In the genomic region with DNA sequence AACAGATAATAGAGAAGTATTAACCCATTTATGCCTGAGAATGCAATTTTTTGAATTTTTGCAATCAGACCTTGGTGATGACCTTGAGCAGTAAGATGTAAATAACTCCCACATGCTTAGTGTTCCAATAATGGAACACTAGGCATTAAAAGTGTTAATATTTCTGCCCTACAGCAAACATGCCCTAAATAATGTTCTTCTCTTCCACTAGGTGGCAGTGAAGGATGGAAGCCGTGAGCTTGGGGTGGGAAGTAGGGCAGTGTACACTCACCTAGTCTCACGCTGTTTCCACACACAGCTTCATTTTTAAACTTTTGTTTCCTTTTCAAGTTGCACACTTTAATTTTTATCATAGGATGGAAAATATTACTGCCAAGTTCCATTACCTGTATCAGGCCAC, we compare ENCODE assay signal across 12 cellular contexts.
DNase-seq lines count a peak whose midpoint lies in the region; ATAC-seq and TF ChIP-seq lines count a peak whose summit lies in the region.
"Had no signal": no experiment of that assay in that cellular context is flagged by ENCODE, and none has a peak within 500 bp of the region (broad histone marks: within the 10 kb centered on the region; RNA-seq: fewer than 3 reads in every experiment).

No MANE protein-coding gene starts in this region.

- H3K4me3 Mint-ChIP-seq in CD8-positive, alpha-beta memory T cell = no peak overlapping the region
- no peak overlapping the region for H3K4me3 Mint-ChIP-seq in stimulated activated effector memory CD8-positive, alpha-beta T cell treated with anti-CD3 and anti-CD28 coated beads, Interleukin-12 subunit alpha, Interleukin-12 subunit beta, amount 100 ng/mL, for 72 hours

- POLR2A ChIA-PET in CD8-positive, alpha-beta memory T cell (lab: Charles Lee) = no interaction called here

- in situ Hi-C loops in SK-MEL-5 (cut with HindIII; ENCODE audit: low pct_unique_long_range_greater_than_20kb, low sequenced_read_pairs) = no loop called here

- H3K4me1 ChIP-seq in CD8-positive, alpha-beta memory T cell (ENCODE audit: insufficient read depth, low read length) = no peaks in the 10 kb centered on the region

- H3K4me1 Mint-ChIP-seq in CD8-positive, alpha-beta memory T cell = no peaks in the 10 kb centered on the region
- no peaks in the 10 kb centered on the region for H3K4me1 Mint-ChIP-seq in stimulated activated effector memory CD8-positive, alpha-beta T cell treated with anti-CD3 and anti-CD28 coated beads, Interleukin-12 subunit alpha, Interleukin-12 subunit beta, amount 100 ng/mL, for 72 hours

- H3K27ac Mint-ChIP-seq in CD8-positive, alpha-beta memory T cell = no peak overlapping the region
- no peak overlapping the region for H3K27ac Mint-ChIP-seq in stimulated activated effector memory CD8-positive, alpha-beta T cell treated with anti-CD3 and anti-CD28 coated beads, Interleukin-12 subunit alpha, Interleukin-12 subunit beta, amount 100 ng/mL, for 72 hours

- no peak overlapping the region for H3K27ac ChIP-seq in CD8-positive, alpha-beta memory T cell (ENCODE audit: low read depth, low read length)

- ATAC-seq in stimulated activated effector memory CD8-positive, alpha-beta T cell treated with anti-CD3 and anti-CD28 coated beads, Interleukin-12 subunit alpha, Interleukin-12 subunit beta, amount 100 ng/mL, for 72 hours = no peak

- no peaks in the 10 kb centered on the region for H3K27me3 Mint-ChIP-seq in CD8-positive, alpha-beta memory T cell

- CTCF ChIA-PET in CD8-positive, alpha-beta memory T cell (lab: Charles Lee) = no interaction called here

- no peaks in the 10 kb centered on the region for H3K36me3 ChIP-seq in CD8-positive, alpha-beta memory T cell (ENCODE audit: insufficient read depth, low read length)

- no peaks in the 10 kb centered on the region for H3K36me3 Mint-ChIP-seq in CD8-positive, alpha-beta memory T cell
- no peaks in the 10 kb centered on the region for H3K36me3 Mint-ChIP-seq in stimulated activated effector memory CD8-positive, alpha-beta T cell treated with anti-CD3 and anti-CD28 coated beads, Interleukin-12 subunit alpha, Interleukin-12 subunit beta, amount 100 ng/mL, for 72 hours

- no peak for TF ChIP-seq EP300 in Ishikawa (IDR thresholded peaks at IDR 0.05; ENCODE audit: borderline replicate concordance)

- H3K9me3 ChIP-seq in CD8-positive, alpha-beta memory T cell (ENCODE audit: low read length) = no peaks in the 10 kb centered on the region

- H3K27me3 ChIP-seq in CD8-positive, alpha-beta memory T cell (ENCODE audit: insufficient read depth, low read length, poor library complexity, severe bottlenecking) = no peaks in the 10 kb centered on the region

- DNase-seq in DMS53 (lab: John Stamatoyannopoulos, UW) (peak; percentile 68), SK-MEL-5 (ENCODE audit: low read depth, low spot score) (peak; percentile 28), left kidney (ENCODE audit: low read depth, low spot score) (peak; percentile 59), cortex of kidney (lab: John Stamatoyannopoulos, UW) (no peak)
- no peak for DNase-seq in NK-92 treated with Interleukin-12 subunit alpha and Interleukin-12 subunit beta, amount 100 ng/mL, for 24 hours (lab: John Stamatoyannopoulos, UW)
- no peak for DNase-seq in CD8-positive, alpha-beta memory T cell
- no peak for DNase-seq in stimulated activated effector memory CD8-positive, alpha-beta T cell treated with anti-CD3 and anti-CD28 coated beads, Interleukin-12 subunit alpha, Interleukin-12 subunit beta, amount 100 ng/mL, for 72 hours (ENCODE audit: low spot score in 2 of 2)
- DNase-seq: aorta, DMS153, kidney glomerular epithelial cell, T-helper 1 cell had no signal

- TF ChIP-seq RAD21 in Ishikawa (IDR thresholded peaks at IDR 0.05; ENCODE audit: low read depth) = peak; percentile 25

- H3K9me3 Mint-ChIP-seq in CD8-positive, alpha-beta memory T cell = peaks cover 3 to 38% (median 10%) of the 10 kb centered on the region in 5 donors
- peaks cover 8% of the 10 kb centered on the region for H3K9me3 Mint-ChIP-seq in stimulated activated effector memory CD8-positive, alpha-beta T cell treated with anti-CD3 and anti-CD28 coated beads, Interleukin-12 subunit alpha, Interleukin-12 subunit beta, amount 100 ng/mL, for 72 hours

- no peak overlapping the region for H3K4me3 ChIP-seq in CD8-positive, alpha-beta memory T cell (ENCODE audit: low read length)

TF ChIP-seq in Ishikawa, 13 proteins besides CTCF, POLR2A, EP300 and RAD21:
- TF ChIP-seq CREB1 (IDR thresholded peaks at IDR 0.05; ENCODE audit: low read depth) (no peak), ZBTB7A (IDR thresholded peaks at IDR 0.05; ENCODE audit: low read depth) (no peak), NFIC (IDR thresholded peaks at IDR 0.05) (no peak)
- TF ChIP-seq, protein P1, sequence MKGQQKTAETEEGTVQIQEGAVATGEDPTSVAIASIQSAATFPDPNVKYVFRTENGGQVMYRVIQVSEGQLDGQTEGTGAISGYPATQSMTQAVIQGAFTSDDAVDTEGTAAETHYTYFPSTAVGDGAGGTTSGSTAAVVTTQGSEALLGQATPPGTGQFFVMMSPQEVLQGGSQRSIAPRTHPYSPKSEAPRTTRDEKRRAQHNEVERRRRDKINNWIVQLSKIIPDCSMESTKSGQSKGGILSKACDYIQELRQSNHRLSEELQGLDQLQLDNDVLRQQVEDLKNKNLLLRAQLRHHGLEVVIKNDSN (IDR thresholded peaks at IDR 0.05) = no peak
- TF ChIP-seq, protein P2, sequence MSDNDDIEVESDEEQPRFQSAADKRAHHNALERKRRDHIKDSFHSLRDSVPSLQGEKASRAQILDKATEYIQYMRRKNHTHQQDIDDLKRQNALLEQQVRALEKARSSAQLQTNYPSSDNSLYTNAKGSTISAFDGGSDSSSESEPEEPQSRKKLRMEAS (IDR thresholded peaks at IDR 0.05) = no peak
TF ChIP-seq in Ishikawa: peak in this region for 0.

Comparison
In these comparisons a context has a peak if more than half of its experiments do, and no peak if none do; other contexts are left out.
1. DNase-seq: peak in DMS53 (single experiment), SK-MEL-5 (single experiment) and left kidney (single experiment); none in NK-92 treated with Interleukin-12 subunit alpha and Interleukin-12 subunit beta, amount 100 ng/mL, for 24 hours (single experiment), CD8-positive, alpha-beta memory T cell (0 of 5), stimulated activated effector memory CD8-positive, alpha-beta T cell treated with anti-CD3 and anti-CD28 coated beads, Interleukin-12 subunit alpha, Interleukin-12 subunit beta, amount 100 ng/mL, for 72 hours (0 of 2) and cortex of kidney (single experiment).